Comparison of ENCODE assay signal across 34 cellular contexts in genomic region chr10:75437693-75438092, GRCh38. TPM values are rescaled to one million over a fixed set of nuclear protein-coding genes. Genes with fewer than 3 reads are reported as not detected.
"Had no signal": no experiment of that assay in that cellular context is flagged by ENCODE, and none has a peak within 500 bp of the region (broad histone marks: within the 10 kb centered on the region; RNA-seq: fewer than 3 reads in every experiment).

No MANE protein-coding gene starts in this region.

- H3K4me1 ChIP-seq: ascending aorta had no signal

- H3K27me3 ChIP-seq: ascending aorta had no signal

- FAIRE-seq: bronchial epithelial cell, TTC549 had no signal

- DNase-seq: activated B cell treated with CpG ODN at 0.5 μM for 24 hours; activated CD4-positive, alpha-beta memory T cell treated with anti-CD3 and anti-CD28 coated beads for 36 hours; activated CD4-positive, alpha-beta T cell treated with anti-CD3 and anti-CD28 coated beads for 4 hours; activated CD4-positive, alpha-beta T cell treated with anti-CD3 and anti-CD28 coated beads, Interleukin-2, amount 10 ng/mL, durations not matched to agents 24 days and 14 days; activated CD4-positive, alpha-beta T cell treated with anti-CD3 and anti-CD28 coated beads, Interleukin-2, amount 50 U/mL, for 1 hour; activated CD4-positive, alpha-beta T cell treated with anti-CD3 and anti-CD28 coated beads, Interleukin-2, amount 50 U/mL, for 4 hours; activated CD4-positive, CD25-positive, alpha-beta regulatory T cell treated with anti-CD3 and anti-CD28 coated beads, Interleukin-2, amount 50 U/mL, for 72 hours; activated CD8-positive, alpha-beta memory T cell treated with anti-CD3 and anti-CD28 coated beads, Interleukin-2, amount 50 U/mL, for 4 hours; activated CD8-positive, alpha-beta T cell treated with anti-CD3 and anti-CD28 coated beads for 36 hours; activated effector memory CD4-positive, alpha-beta T cell treated with anti-CD3 and anti-CD28 coated beads, Interleukin-2, amount 50 U/mL, for 16 hours; activated gamma-delta T cell treated with Interleukin-2 at 50 U/mL for 16 hours; activated naive CD4-positive, alpha-beta T cell; activated naive CD4-positive, alpha-beta T cell treated with anti-CD3 and anti-CD28 coated beads for 36 hours; activated naive CD8-positive, alpha-beta T cell treated with anti-CD3 and anti-CD28 coated beads, Interleukin-2, amount 10 ng/mL, durations not matched to agents 7 days and 5 days; activated naive CD8-positive, alpha-beta T cell treated with anti-CD3 and anti-CD28 coated beads, Interleukin-2, amount 50 U/mL, for 24 hours; activated T-cell treated with anti-CD3 and anti-CD28 coated beads for 4 hours; activated T-cell treated with anti-CD3 and anti-CD28 coated beads, Interleukin-2, amount 50 U/mL, for 1 hour; activated T-cell treated with anti-CD3 and anti-CD28 coated beads, Interleukin-2, amount 50 U/mL, for 4 hours; activated T-cell treated with anti-CD3 and anti-CD28 coated beads, Interleukin-2, amount 50 U/mL, for 72 hours; amygdala; anterior cingulate cortex; caudate nucleus; SW 1271; T-helper 1 cell; T-helper 2 cell; T-helper 9 cell had no signal

- H3K36me3 ChIP-seq: cardiac muscle cell had no signal

- H3K4me3 ChIP-seq: ascending aorta, cardiac muscle cell had no signal

- H3K27ac ChIP-seq: ascending aorta, cardiac muscle cell, VCaP had no signal

- ATAC-seq: activated CD8-positive, alpha-beta T cell treated with anti-CD3 and anti-CD28 coated beads for 36 hours; activated naive CD8-positive, alpha-beta T cell treated with anti-CD3 and anti-CD28 coated beads, Interleukin-2, amount 50 U/mL, for 24 hours; activated T-cell treated with anti-CD3 and anti-CD28 coated beads, Interleukin-2, amount 50 U/mL, for 4 hours; activated T-cell treated with anti-CD3 and anti-CD28 coated beads, Interleukin-2, amount 50 U/mL, for 72 hours; activated T-helper 17 cell treated with anti-CD3 and anti-CD28 coated beads, Interleukin-2, amount 50 U/mL, for 72 hours had no signal

RNA-seq across cellular contexts. Expression of gene LRMDA, which starts 6.3 kb away (rescaled TPM):
- total RNA-seq: activated B cell treated with CpG ODN at 0.5 μM for 24 hours; activated CD4-positive, alpha-beta memory T cell treated with anti-CD3 and anti-CD28 coated beads for 36 hours; activated CD4-positive, alpha-beta T cell treated with anti-CD3 and anti-CD28 coated beads, Interleukin-2, amount 10 ng/mL, durations not matched to agents 24 days and 14 days; activated CD8-positive, alpha-beta memory T cell treated with anti-CD3 and anti-CD28 coated beads for 36 hours; activated CD8-positive, alpha-beta T cell treated with anti-CD3 and anti-CD28 coated beads for 36 hours; activated naive CD4-positive, alpha-beta T cell treated with anti-CD3 and anti-CD28 coated beads for 36 hours; activated naive CD8-positive, alpha-beta T cell treated with anti-CD3 and anti-CD28 coated beads, Interleukin-2, amount 10 ng/mL, durations not matched to agents 7 days and 5 days; activated T-cell treated with anti-CD3 and anti-CD28 coated beads, Interleukin-2, amount 50 U/mL, for 4 hours; activated T-cell treated with anti-CD3 and anti-CD28 coated beads, Interleukin-2, amount 50 U/mL, for 72 hours; activated T-helper 1 cell treated with anti-CD3 and anti-CD28 coated beads, Interleukin-12 subunit alpha, Interleukin-12 subunit beta, Interleukin-2, Interleukin-4 antibody, amounts not matched to agents 30 ng/mL and 10 ng/mL and 1 ng/mL, durations not matched to agents 14 hours and 24 hours and 36 hours; activated T-helper 17 cell treated with anti-CD3 and anti-CD28 coated beads, Interleukin-2, amount 50 U/mL, for 72 hours had no signal

RNA-seq across cellular contexts. Expression of gene ZNF503, which starts 36.1 kb away (rescaled TPM):
- total RNA-seq: activated B cell treated with CpG ODN at 0.5 μM for 24 hours; activated T-helper 1 cell treated with anti-CD3 and anti-CD28 coated beads, Interleukin-12 subunit alpha, Interleukin-12 subunit beta, Interleukin-2, Interleukin-4 antibody, amounts not matched to agents 30 ng/mL and 10 ng/mL and 1 ng/mL, durations not matched to agents 14 hours and 24 hours and 36 hours had no signal
